ENCODE assay signal across 8 cellular contexts in genomic region chr15:58517682-58518525, GRCh38.
A peak's percentile ranks its signal among the peaks of the same experiment; 100 is the strongest.
DNase-seq lines count a peak whose midpoint lies in the region; ATAC-seq and TF ChIP-seq lines count a peak whose summit lies in the region.

No MANE protein-coding gene starts in this region.

- no peak for DNase-seq in activated T-cell treated with anti-CD3 and anti-CD28 coated beads, Interleukin-2, amount 50 U/mL, for 24 hours
- no peak for DNase-seq in activated T-cell treated with anti-CD3 and anti-CD28 coated beads for 4 hours
- no peak for DNase-seq in activated naive CD8-positive, alpha-beta T cell treated with anti-CD3 and anti-CD28 coated beads, Interleukin-2, amount 10 ng/mL, durations not matched to agents 7 days and 5 days
- DNase-seq in type B pancreatic cell (ENCODE audit: extremely low spot score, unreplicated experiment): no peak
- DNase-seq in COLO829 (ENCODE audit: low spot score): no peak
- no peak for DNase-seq in testis

- no peak for TF ChIP-seq POLR2A in testis (IDR thresholded peaks at IDR 0.05)

- peaks cover 9% of the 10 kb centered on the region for H3K9me3 Mint-ChIP-seq in activated T-cell treated with anti-CD3 and anti-CD28 coated beads, Interleukin-2, amount 50 U/mL, for 24 hours
- peaks cover 4% of the 10 kb centered on the region for H3K9me3 Mint-ChIP-seq in activated naive CD8-positive, alpha-beta T cell treated with anti-CD3 and anti-CD28 coated beads, Interleukin-2, amount 10 ng/mL, durations not matched to agents 7 days and 5 days
- no peaks in the 10 kb centered on the region for H3K9me3 Mint-ChIP-seq in type B pancreatic cell

- TF ChIP-seq CTCF in type B pancreatic cell (conservative IDR thresholded peaks at IDR 0.05): no peak
- no peak for TF ChIP-seq CTCF in testis (IDR thresholded peaks at IDR 0.05)

- no peaks in the 10 kb centered on the region for H3K27me3 ChIP-seq in testis

- no peak overlapping the region for H3K27ac ChIP-seq in testis

- no peak overlapping the region for H3K4me3 Mint-ChIP-seq in activated T-cell treated with anti-CD3 and anti-CD28 coated beads, Interleukin-2, amount 50 U/mL, for 24 hours
- peak overlapping the region; percentile 59 for H3K4me3 Mint-ChIP-seq in activated naive CD8-positive, alpha-beta T cell treated with anti-CD3 and anti-CD28 coated beads, Interleukin-2, amount 10 ng/mL, durations not matched to agents 7 days and 5 days
- H3K4me3 Mint-ChIP-seq in type B pancreatic cell: no peak overlapping the region

- intact Hi-C loops in testis (cut with DNase I; ENCODE audit: low total_unique reads): no loop called here

- H3K4me1 ChIP-seq in testis: peaks cover 3% of the 10 kb centered on the region

- no peak overlapping the region for H3K4me3 ChIP-seq in testis

- no peaks in the 10 kb centered on the region for H3K9me3 ChIP-seq in testis

- POLR2A ChIA-PET in activated naive CD8-positive, alpha-beta T cell treated with anti-CD3 and anti-CD28 coated beads, Interleukin-2, amount 10 ng/mL, durations not matched to agents 7 days and 5 days (lab: Charles Lee): interaction anchor here (0.8 to 5.7 kb wide), 20 partner anchors 11 to 253 kb away, joined by 3 to 66 read pairs (median 5); partner anchors contain the start of gene MINDY2

- peaks cover 55% of the 10 kb centered on the region for H3K4me1 Mint-ChIP-seq in activated T-cell treated with anti-CD3 and anti-CD28 coated beads, Interleukin-2, amount 50 U/mL, for 24 hours (ENCODE audit: low read depth)
- peaks cover 64% of the 10 kb centered on the region for H3K4me1 Mint-ChIP-seq in activated naive CD8-positive, alpha-beta T cell treated with anti-CD3 and anti-CD28 coated beads, Interleukin-2, amount 10 ng/mL, durations not matched to agents 7 days and 5 days
- peaks cover 47% of the 10 kb centered on the region for H3K4me1 Mint-ChIP-seq in type B pancreatic cell (ENCODE audit: unreplicated experiment)

- H3K36me3 ChIP-seq in testis (ENCODE audit: low read depth, missing control alignments): no peaks in the 10 kb centered on the region

- H3K27me3 Mint-ChIP-seq in activated T-cell treated with anti-CD3 and anti-CD28 coated beads, Interleukin-2, amount 50 U/mL, for 24 hours: no peaks in the 10 kb centered on the region
- H3K27me3 Mint-ChIP-seq in activated naive CD8-positive, alpha-beta T cell treated with anti-CD3 and anti-CD28 coated beads, Interleukin-2, amount 10 ng/mL, durations not matched to agents 7 days and 5 days: no peaks in the 10 kb centered on the region
- H3K27me3 Mint-ChIP-seq in type B pancreatic cell: peaks cover 4% of the 10 kb centered on the region

- 78% methylated on average over 9 of the region's 9 CpGs for WGBS in testis, 2 donors

- peak overlapping the region; percentile 74 for H3K27ac Mint-ChIP-seq in activated T-cell treated with anti-CD3 and anti-CD28 coated beads, Interleukin-2, amount 50 U/mL, for 24 hours
- H3K27ac Mint-ChIP-seq in activated naive CD8-positive, alpha-beta T cell treated with anti-CD3 and anti-CD28 coated beads, Interleukin-2, amount 10 ng/mL, durations not matched to agents 7 days and 5 days: peak overlapping the region; percentile 90
- peak overlapping the region; percentile 81 for H3K27ac Mint-ChIP-seq in type B pancreatic cell

- peak; percentile 52 for ATAC-seq in HG03521 (IDR thresholded peaks at IDR 0.05; ENCODE audit: unreplicated experiment)
- peak; percentile 30 for ATAC-seq in activated naive CD8-positive, alpha-beta T cell treated with anti-CD3 and anti-CD28 coated beads, Interleukin-2, amount 10 ng/mL, durations not matched to agents 7 days and 5 days (ENCODE audit: low read depth)
- no peak for ATAC-seq in GM21423 (IDR thresholded peaks at IDR 0.05; ENCODE audit: unreplicated experiment)

- peaks cover 7% of the 10 kb centered on the region for H3K36me3 Mint-ChIP-seq in activated T-cell treated with anti-CD3 and anti-CD28 coated beads, Interleukin-2, amount 50 U/mL, for 24 hours (ENCODE audit: low read depth)
- H3K36me3 Mint-ChIP-seq in activated naive CD8-positive, alpha-beta T cell treated with anti-CD3 and anti-CD28 coated beads, Interleukin-2, amount 10 ng/mL, durations not matched to agents 7 days and 5 days: peaks cover 18% of the 10 kb centered on the region
- peaks cover 12% of the 10 kb centered on the region for H3K36me3 Mint-ChIP-seq in type B pancreatic cell
